31 cellular contexts compared by ENCODE assay signal in the genomic region with DNA sequence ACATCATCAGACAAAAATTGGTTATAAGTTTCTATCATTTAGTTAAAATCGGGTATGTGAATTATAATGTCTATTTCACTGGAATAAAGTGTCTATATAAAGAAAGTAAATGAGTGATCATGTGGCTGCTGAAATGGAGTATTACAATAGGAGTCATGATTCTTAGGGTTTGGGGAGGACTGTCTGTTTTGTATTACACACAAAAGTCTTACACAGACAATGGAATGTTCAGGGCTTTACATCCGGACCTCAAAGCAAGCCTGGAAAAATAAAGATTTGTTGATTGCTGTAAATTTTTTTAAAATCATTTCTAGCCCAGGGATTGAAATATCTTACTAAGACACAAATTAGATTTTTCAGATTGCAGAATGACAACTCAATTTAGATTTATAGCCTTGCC.
"Had no signal": no experiment of that assay in that cellular context is flagged by ENCODE, and none has a peak within 500 bp of the region (broad histone marks: within the 10 kb centered on the region; RNA-seq: fewer than 3 reads in every experiment).

No MANE protein-coding gene starts in this region.

- H3K27ac Mint-ChIP-seq: activated B cell treated with CpG ODN at 0.5 μM for 24 hours; activated CD8-positive, alpha-beta T cell treated with anti-CD3 and anti-CD28 coated beads for 36 hours; activated naive CD4-positive, alpha-beta T cell treated with anti-CD3 and anti-CD28 coated beads, Interleukin-2, amount 50 U/mL, for 72 hours; activated T-cell treated with anti-CD3 and anti-CD28 coated beads, Interleukin-2, amount 50 U/mL, for 72 hours; effector memory CD8-positive, alpha-beta T cell; naive thymus-derived CD8-positive, alpha-beta T cell; stimulated activated memory B cell treated with anti-CD40 and anti-IgM and Interleukin-4, amounts not matched to agents 10 μg/mL and 1 μg/mL and 100 μg/mL, for 72 hours; stimulated activated naive CD8-positive, alpha-beta T cell treated with anti-CD3 and anti-CD28 coated beads, Interleukin-15, amount 100 ng/mL, for 72 hours had no signal

- ATAC-seq: activated CD8-positive, alpha-beta T cell treated with anti-CD3 and anti-CD28 coated beads for 36 hours; activated naive CD4-positive, alpha-beta T cell treated with anti-CD3 and anti-CD28 coated beads, Interleukin-2, amount 50 U/mL, for 72 hours; activated T-cell treated with anti-CD3 and anti-CD28 coated beads, Interleukin-2, amount 50 U/mL, for 72 hours; body of pancreas; effector memory CD8-positive, alpha-beta T cell; heart left ventricle; left lobe of liver; lower lobe of right lung; naive thymus-derived CD8-positive, alpha-beta T cell; stimulated activated memory B cell treated with anti-CD40 and anti-IgM and Interleukin-4, amounts not matched to agents 10 μg/mL and 1 μg/mL and 100 μg/mL, for 72 hours; stimulated activated naive CD8-positive, alpha-beta T cell treated with anti-CD3 and anti-CD28 coated beads, Interleukin-15, amount 100 ng/mL, for 72 hours had no signal

- H3K4me1 ChIP-seq: body of pancreas, heart left ventricle, lower lobe of right lung, right atrium auricular region, thyroid gland, upper lobe of left lung, vagina had no signal

- H3K27ac ChIP-seq: body of pancreas, cardiac muscle cell, heart left ventricle, lower lobe of right lung, right atrium auricular region, thyroid gland, upper lobe of left lung, vagina had no signal

- H3K27me3 ChIP-seq: body of pancreas, cardiac muscle cell, heart left ventricle, right atrium auricular region, thyroid gland, upper lobe of left lung, vagina had no signal

- H3K4me2 ChIP-seq: smooth muscle cell had no signal

- H3K4me3 Mint-ChIP-seq: activated B cell treated with CpG ODN at 0.5 μM for 24 hours; activated CD8-positive, alpha-beta T cell treated with anti-CD3 and anti-CD28 coated beads for 36 hours; activated T-cell treated with anti-CD3 and anti-CD28 coated beads, Interleukin-2, amount 50 U/mL, for 72 hours; effector memory CD8-positive, alpha-beta T cell; naive thymus-derived CD8-positive, alpha-beta T cell; neural crest cell; stimulated activated memory B cell treated with anti-CD40 and anti-IgM and Interleukin-4, amounts not matched to agents 10 μg/mL and 1 μg/mL and 100 μg/mL, for 72 hours; stimulated activated naive CD8-positive, alpha-beta T cell treated with anti-CD3 and anti-CD28 coated beads, Interleukin-15, amount 100 ng/mL, for 72 hours had no signal

- H3K36me3 Mint-ChIP-seq: activated naive CD4-positive, alpha-beta T cell treated with anti-CD3 and anti-CD28 coated beads, Interleukin-2, amount 50 U/mL, for 72 hours; naive thymus-derived CD8-positive, alpha-beta T cell; stimulated activated memory B cell treated with anti-CD40 and anti-IgM and Interleukin-4, amounts not matched to agents 10 μg/mL and 1 μg/mL and 100 μg/mL, for 72 hours had no signal

- H3K4me1 Mint-ChIP-seq: naive thymus-derived CD8-positive, alpha-beta T cell; stimulated activated naive CD8-positive, alpha-beta T cell treated with anti-CD3 and anti-CD28 coated beads, Interleukin-15, amount 100 ng/mL, for 72 hours had no signal

- DNase-seq: activated B cell treated with CpG ODN at 0.5 μM for 24 hours; activated CD4-positive, alpha-beta T cell treated with anti-CD3 and anti-CD28 coated beads, Interleukin-2, amount 50 U/mL, for 1 hour; activated CD8-positive, alpha-beta T cell treated with anti-CD3 and anti-CD28 coated beads for 36 hours; activated naive CD4-positive, alpha-beta T cell; activated T-cell treated with anti-CD3 and anti-CD28 coated beads, Interleukin-2, amount 50 U/mL, for 72 hours; anterior cingulate cortex; body of pancreas; cortex of kidney; effector memory CD8-positive, alpha-beta T cell; heart left ventricle; hypothalamus; kidney glomerular epithelial cell; lower lobe of right lung; mesenchymal stem cell; naive thymus-derived CD8-positive, alpha-beta T cell; stimulated activated CD4-positive, alpha-beta T cell treated with anti-CD3 and anti-CD28 coated beads, Interleukin-1b, Interleukin-23, amount 100 ng/mL, for 48 hours; stimulated activated CD4-positive, alpha-beta T cell treated with anti-CD3 and anti-CD28 coated beads, Interleukin-4, amount 100 ng/mL, for 4 hours; stimulated activated CD8-positive, alpha-beta memory T cell treated with anti-CD3 and anti-CD28 coated beads, Interleukin-4, amount 100 ng/mL, for 48 hours; stimulated activated naive CD8-positive, alpha-beta T cell treated with anti-CD3 and anti-CD28 coated beads, Interleukin-15, amount 100 ng/mL, for 72 hours; substantia nigra; T-helper 2 cell; thyroid gland; upper lobe of left lung had no signal

- H3K36me3 ChIP-seq: cardiac muscle cell, heart left ventricle, lower lobe of right lung, right atrium auricular region, thyroid gland, upper lobe of left lung, vagina had no signal

- H3K27me3 Mint-ChIP-seq: activated B cell treated with CpG ODN at 0.5 μM for 24 hours; activated CD8-positive, alpha-beta T cell treated with anti-CD3 and anti-CD28 coated beads for 36 hours; effector memory CD8-positive, alpha-beta T cell; naive thymus-derived CD8-positive, alpha-beta T cell; stimulated activated memory B cell treated with anti-CD40 and anti-IgM and Interleukin-4, amounts not matched to agents 10 μg/mL and 1 μg/mL and 100 μg/mL, for 72 hours; stimulated activated naive CD8-positive, alpha-beta T cell treated with anti-CD3 and anti-CD28 coated beads, Interleukin-15, amount 100 ng/mL, for 72 hours had no signal

- H3K9me3 ChIP-seq: body of pancreas, heart left ventricle, lower lobe of right lung, thyroid gland, upper lobe of left lung, vagina had no signal

- H3K4me3 ChIP-seq: body of pancreas, cardiac muscle cell, heart left ventricle, lower lobe of right lung, right atrium auricular region, smooth muscle cell, thyroid gland, upper lobe of left lung, vagina had no signal

- H3K9me3 Mint-ChIP-seq: activated CD8-positive, alpha-beta T cell treated with anti-CD3 and anti-CD28 coated beads for 36 hours; neural crest cell had no signal
